Comparison of ENCODE assay signal across 9 cellular contexts in genomic region chr13:25980255-25980654, GRCh38.
A peak's percentile ranks its signal among the peaks of the same experiment; 100 is the strongest.
DNase-seq lines count a peak whose midpoint lies in the region; ATAC-seq, FAIRE-seq and TF ChIP-seq lines count a peak whose summit lies in the region.
"Had no signal": no experiment of that assay in that cellular context is flagged by ENCODE, and none has a peak within 500 bp of the region (broad histone marks: within the 10 kb centered on the region; RNA-seq: fewer than 3 reads in every experiment).

No MANE protein-coding gene starts in this region.

- in situ Hi-C loops in SK-MEL-5 (cut with HindIII; ENCODE audit: low pct_unique_long_range_greater_than_20kb, low sequenced_read_pairs) = no loop called here

- no peaks in the 10 kb centered on the region for H3K9me2 ChIP-seq in GM23338 (ENCODE audit: insufficient read depth)

- H3K4me2 ChIP-seq in GM23338 = no peak overlapping the region

- H3F3A ChIP-seq in GM23338 (replicated peaks; ENCODE audit: low read depth) = peaks cover 11% of the 10 kb centered on the region

- FAIRE-seq in HTR-8/SVneo (lab: Jason Lieb, UNC) = no peak

- no peak overlapping the region for H3K4me3 Mint-ChIP-seq in GM23338

- ATAC-seq in GM23338 = peak; percentile 82

- H3K36me3 Mint-ChIP-seq in GM23338 (ENCODE audit: low read depth) = no peaks in the 10 kb centered on the region

- TF ChIP-seq CTCF in AG09319 (IDR thresholded peaks at IDR 0.05; ENCODE audit: low read depth, low read length) (peak; percentile 10), GM23338 (conservative IDR thresholded peaks at IDR 0.05; ENCODE audit: low read depth in 2 of 2) (peak; percentile 69 to 70)

- peaks cover 45% of the 10 kb centered on the region for H3K4me1 Mint-ChIP-seq in GM23338

- H4K20me1 ChIP-seq in GM23338 (replicated peaks; ENCODE audit: insufficient read depth) = no peaks in the 10 kb centered on the region

- no peak overlapping the region for H3K4me3 ChIP-seq in GM23338

- no peak overlapping the region for H3K27ac ChIP-seq in GM23338 (ENCODE audit: low read depth)

- DNase-seq in AG09319 (ENCODE audit: extremely low read depth, low read depth) = no peak
- DNase-seq in GM23338 (ENCODE audit: low spot score) = peak; percentile 92
- peak; percentile 68 for DNase-seq in SK-MEL-5 (ENCODE audit: low read depth, low spot score)
- peak; percentile 5 for DNase-seq in iris pigment epithelial cell (ENCODE audit: low read depth)
- no peak for DNase-seq in NCI-H2107 (lab: John Stamatoyannopoulos, UW)
- DNase-seq in NCI-H146 (lab: John Stamatoyannopoulos, UW) = no peak
- DNase-seq in HTR-8/SVneo (ENCODE audit: insufficient read length, low spot score) = no peak
- no peak for DNase-seq in activated CD4-positive, alpha-beta T cell treated with anti-CD3 and anti-CD28 coated beads, Interleukin-2, amount 50 U/mL, for 48 hours
- DNase-seq: aorta had no signal

- H3K36me3 ChIP-seq in GM23338 (ENCODE audit: insufficient read depth) = no peaks in the 10 kb centered on the region

- peaks cover 37% of the 10 kb centered on the region for H3K4me1 ChIP-seq in GM23338 (ENCODE audit: insufficient read depth)

- H2AFZ ChIP-seq in GM23338 = no peak overlapping the region

- H3K27ac Mint-ChIP-seq in GM23338 = no peak overlapping the region

- H3K27me3 ChIP-seq in GM23338 (ENCODE audit: insufficient read depth) = no peaks in the 10 kb centered on the region

- H3K27me3 Mint-ChIP-seq in GM23338 (ENCODE audit: insufficient read depth, low read depth, poor library complexity) = peaks cover 11% of the 10 kb centered on the region

- no peaks in the 10 kb centered on the region for H3K79me2 ChIP-seq in GM23338 (replicated peaks; ENCODE audit: insufficient read depth)

- H3K9me3 Mint-ChIP-seq in GM23338 = peaks cover 4% of the 10 kb centered on the region; the same call in 1 of the 3 replicates

TF ChIP-seq in GM23338, 12 proteins besides CTCF, POLR2A, EP300 and RAD21:
- TF ChIP-seq ZNF462 (CRISPR knock-in tag; IDR thresholded peaks at IDR 0.05) (peak; percentile 60; the same call in 1 of the 2 replicates), CREB1 (CRISPR knock-in tag; IDR thresholded peaks at IDR 0.05; ENCODE audit: low read depth) (no peak; the same call in 1 of the 2 replicates)

Comparison
In these comparisons a context has a peak if more than half of its experiments do, and no peak if none do; other contexts are left out.
1. DNase-seq: peak in GM23338 (single experiment), SK-MEL-5 (single experiment) and iris pigment epithelial cell (single experiment); none in AG09319 (single experiment), NCI-H2107 (single experiment), NCI-H146 (single experiment), HTR-8/SVneo (single experiment) and activated CD4-positive, alpha-beta T cell treated with anti-CD3 and anti-CD28 coated beads, Interleukin-2, amount 50 U/mL, for 48 hours (0 of 2).